In the genomic region with DNA sequence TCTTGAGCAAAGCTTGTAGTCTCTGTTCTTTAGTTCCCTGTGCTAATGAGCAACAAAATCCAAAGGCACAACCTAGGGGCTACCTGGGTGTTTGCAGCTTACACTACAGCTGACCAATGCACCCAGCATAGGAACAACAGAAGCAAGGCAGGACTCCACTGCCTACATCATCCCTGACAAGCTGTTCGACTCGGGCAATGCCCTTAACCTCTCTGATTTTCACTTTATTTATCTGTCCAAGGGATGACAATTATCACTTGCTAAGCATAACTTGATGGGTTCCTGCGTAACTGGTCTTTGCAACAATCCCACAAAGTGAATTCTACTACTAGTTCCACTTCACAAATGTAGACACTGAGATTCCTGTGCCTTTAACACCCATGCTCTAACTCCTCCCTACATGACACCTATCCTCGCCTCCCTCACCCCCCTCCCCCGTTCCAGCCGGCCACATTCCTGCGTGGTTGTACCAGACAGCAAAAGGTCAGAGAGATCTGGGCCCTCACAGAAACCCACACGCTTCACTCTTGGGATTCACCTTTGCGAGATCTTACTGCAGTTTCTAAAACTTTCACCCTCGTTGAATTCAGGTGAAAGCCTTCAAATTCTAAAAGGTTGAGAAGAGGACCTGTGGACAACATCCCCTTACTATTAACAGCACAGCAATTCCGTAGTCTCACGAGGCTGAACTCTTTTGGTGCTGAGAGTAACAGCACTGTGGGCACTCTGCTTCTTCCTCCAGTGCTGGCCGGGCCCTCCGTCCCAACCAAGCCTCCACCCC, we compare ENCODE assay signal across 8 cellular contexts. TPM values are rescaled to one million over a fixed set of nuclear protein-coding genes. Genes with fewer than 3 reads are reported as not detected.
DNase-seq lines count a peak whose midpoint lies in the region; FAIRE-seq and TF ChIP-seq lines count a peak whose summit lies in the region.

No MANE protein-coding gene starts in this region.

- H3K4me3 ChIP-seq in OCI-LY3 (ENCODE audit: low read length), result peak overlapping the region; percentile 94
- peak overlapping the region; percentile 66 to 93 (median 66) for H3K4me3 ChIP-seq in adrenal gland
- H3K4me3 ChIP-seq in iPS DF 6.9 (ENCODE audit: low read length), result peak overlapping the region; percentile 92; the same call in 1 of the 2 replicates
- peak overlapping the region; percentile 77 for H3K4me3 ChIP-seq in skeletal muscle satellite cell (ENCODE audit: low read length)

- FAIRE-seq in GM12892 (lab: Jason Lieb, UNC), result peak; percentile 78

- WGBS in adrenal gland, 4 donors, result 15 to 19% (median 16%) methylated on average over 12 to 14 of the region's 14 CpGs
- no CpG with 5 or more reads among the region's 14 CpGs for WGBS in iPS DF 6.9 (ENCODE audit: insufficient coverage, insufficient read length)

- H3K27ac ChIP-seq in OCI-LY3 (ENCODE audit: low read length) (peak overlapping the region; percentile 41), adrenal gland (peak overlapping the region in 4 of 5 donors; percentile 69 to 92 (median 87)), iPS DF 6.9 (ENCODE audit: low read length) (no peak overlapping the region)

- peaks cover 5% of the 10 kb centered on the region for H3K36me3 ChIP-seq in OCI-LY3 (replicated peaks; ENCODE audit: low read depth, low read length)
- H3K36me3 ChIP-seq in adrenal gland (replicated peaks in 1 of 2), result no peaks in the 10 kb centered on the region
- peaks cover 2% of the 10 kb centered on the region; the same call in 1 of the 2 replicates for H3K36me3 ChIP-seq in iPS DF 6.9 (ENCODE audit: control insufficient read depth, insufficient read depth, low read length)
- H3K36me3 ChIP-seq in skeletal muscle satellite cell (ENCODE audit: insufficient read depth, low read length), result peaks cover 21% of the 10 kb centered on the region

- no peak for TF ChIP-seq CTCF in OCI-LY3 (IDR thresholded peaks at IDR 0.05; ENCODE audit: low read depth, low read length)
- TF ChIP-seq CTCF in adrenal gland (IDR thresholded peaks at IDR 0.05), result no peak

- no peak for DNase-seq in GM12892 (ENCODE audit: insufficient read length)
- DNase-seq in adrenal gland, result peak in 6 of 7 donors; percentile 58 to 82 (median 72)
- no peak for DNase-seq in iPS DF 6.9 (ENCODE audit: low read depth, low spot score)
- no peak for DNase-seq in C1 segment of cervical spinal cord (lab: John Stamatoyannopoulos, UW)
- no peak for DNase-seq in activated CD4-positive, CD25-positive, alpha-beta regulatory T cell treated with anti-CD3 and anti-CD28 coated beads, Interleukin-2, amount 50 U/mL, for 72 hours
- DNase-seq in middle frontal gyrus (ENCODE audit: extremely low spot score, low spot score), result no peak

- H3K27me3 ChIP-seq in OCI-LY3 (ENCODE audit: low read depth, low read length) (no peaks in the 10 kb centered on the region), adrenal gland (no peaks in the 10 kb centered on the region), iPS DF 6.9 (ENCODE audit: control insufficient read depth, insufficient read depth, low read length) (no peaks in the 10 kb centered on the region), skeletal muscle satellite cell (ENCODE audit: control insufficient read depth, insufficient read depth, low read length) (no peaks in the 10 kb centered on the region)

- peaks cover 73% of the 10 kb centered on the region for H3K79me2 ChIP-seq in OCI-LY3 (ENCODE audit: low read length)

- H3K9ac ChIP-seq in OCI-LY3 (ENCODE audit: low read length), result peak overlapping the region; percentile 90
- H3K9ac ChIP-seq in skeletal muscle satellite cell (ENCODE audit: low read depth, low read length), result peak overlapping the region; percentile 92

- H2AFZ ChIP-seq in OCI-LY3 (ENCODE audit: low read depth, low read length), result peak overlapping the region; percentile 55; the same call in 1 of the 2 replicates

- no peaks in the 10 kb centered on the region for H3K9me3 ChIP-seq in OCI-LY3 (ENCODE audit: insufficient read depth, low read length)
- H3K9me3 ChIP-seq in adrenal gland (replicated peaks in 1 of 3), result no peaks in the 10 kb centered on the region
- no peaks in the 10 kb centered on the region for H3K9me3 ChIP-seq in iPS DF 6.9 (ENCODE audit: control insufficient read depth, insufficient read depth, low read length)
- H3K9me3 ChIP-seq in skeletal muscle satellite cell (replicated peaks; ENCODE audit: low read length), result no peaks in the 10 kb centered on the region

- peaks cover 9% of the 10 kb centered on the region for H4K20me1 ChIP-seq in OCI-LY3 (ENCODE audit: insufficient read depth, low read length)

- H3K4me1 ChIP-seq in OCI-LY3 (ENCODE audit: low read length) (peaks cover 13% of the 10 kb centered on the region), adrenal gland (replicated peaks in 1 of 2) (peaks cover 9 to 30% of the 10 kb centered on the region in 2 donors), iPS DF 6.9 (ENCODE audit: control insufficient read depth, insufficient read depth, low read length) (0 out of 2 replicates have a peak, but pooled peaks cover 4% of the 10 kb centered on the region), skeletal muscle satellite cell (ENCODE audit: control insufficient read depth, insufficient read depth, low read length) (peaks cover 18% of the 10 kb centered on the region)

- intact Hi-C loops in adrenal gland (cut with DNase I), result no loop called here

- peak overlapping the region; percentile 95 for H3K4me2 ChIP-seq in OCI-LY3 (ENCODE audit: low read length)
- H3K4me2 ChIP-seq in skeletal muscle satellite cell (ENCODE audit: low read length), result peak overlapping the region; percentile 92

- no peak; the same call in 1 of the 2 replicates for TF ChIP-seq POLR2A in GM12892 (IDR thresholded peaks at IDR 0.05; ENCODE audit: low read depth, low read length)
- peak in 1 of 2 donors; percentile 64 for TF ChIP-seq POLR2A in adrenal gland (IDR thresholded peaks at IDR 0.05)

RNA-seq across cellular contexts. Expression of gene IPPK, which starts 1.0 kb away (rescaled TPM):
- polyA plus RNA-seq in GM12892 (2012; ENCODE audit: missing spikeins), result 7.4 TPM
- 10 to 100 TPM in 1 of 8 donors, 1 to 10 TPM in 7; 2.9 to 16.6 (median 8.5) TPM for total RNA-seq in adrenal gland
- 10 to 100 TPM in 2 of 3 donors, 1 to 10 TPM in 1; 6.7 to 13.2 (median 12.5) TPM for polyA plus RNA-seq in adrenal gland
- total RNA-seq in skeletal muscle satellite cell (2012; rRNA removed), result 11.7 and 15.3 TPM in 2 replicates

Comparison
In these comparisons a context has a peak if more than half of its experiments do, and no peak if none do; other contexts are left out.
1. DNase-seq: peak in adrenal gland (6 of 7); none in GM12892 (single experiment), iPS DF 6.9 (single experiment), C1 segment of cervical spinal cord (0 of 14), activated CD4-positive, CD25-positive, alpha-beta regulatory T cell treated with anti-CD3 and anti-CD28 coated beads, Interleukin-2, amount 50 U/mL, for 72 hours (single experiment) and middle frontal gyrus (single experiment).
2. Peak in every context shown above with its lines, with median percentiles within 50 percentile points of each other: H3K4me3 ChIP-seq.